Comparison of ENCODE assay signal across 8 cellular contexts in the genomic region with DNA sequence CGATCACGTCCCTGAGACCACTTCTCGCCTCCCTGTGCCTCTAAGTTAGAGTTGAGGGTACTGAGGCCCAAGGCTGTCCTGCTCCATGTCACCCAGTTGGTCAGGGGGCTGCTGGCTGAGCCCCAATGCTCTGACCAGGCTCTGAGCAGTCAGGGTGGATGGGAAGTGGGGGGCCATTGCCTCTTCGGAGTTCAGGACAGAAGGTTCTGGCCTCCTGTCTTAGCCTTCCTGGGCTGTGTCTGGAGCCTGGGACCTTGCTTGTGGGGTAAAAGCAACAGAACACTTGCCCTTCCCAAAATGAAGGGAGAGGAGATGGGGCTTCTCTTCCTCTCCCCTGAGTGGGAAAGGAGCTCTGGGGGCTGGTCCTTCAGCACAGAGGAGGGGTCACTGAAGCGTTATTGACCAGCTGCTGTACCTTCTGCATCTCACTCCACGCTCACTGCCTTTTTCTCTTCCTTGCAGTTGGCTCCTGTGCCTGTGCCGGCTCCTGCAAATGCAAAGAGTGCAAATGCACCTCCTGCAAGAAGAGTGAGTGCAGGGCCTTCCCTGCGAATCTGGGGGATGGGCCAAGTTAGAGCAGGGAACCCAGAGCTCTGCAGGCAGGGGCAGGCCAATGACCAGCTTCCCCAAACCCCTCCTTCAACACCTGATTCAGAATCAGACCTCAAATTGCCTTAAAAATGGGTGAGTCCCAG. TPM values are rescaled to one million over a fixed set of nuclear protein-coding genes. Genes with fewer than 3 reads are reported as not detected.
A peak's percentile ranks its signal among the peaks of the same experiment; 100 is the strongest.
DNase-seq lines count a peak whose midpoint lies in the region; ATAC-seq and TF ChIP-seq lines count a peak whose summit lies in the region.

No MANE protein-coding gene starts in this region.

- H3K4me3 ChIP-seq in SU-DHL-6 (ENCODE audit: insufficient read depth, low read length, poor library complexity, severe bottlenecking) (peak overlapping the region; percentile 51), fibroblast of lung (replicated peaks in 1 of 4; ENCODE audit: control extremely low read depth in 1 of 4, insufficient read depth in 1 of 4, low read depth in 3 of 4, low read length in 4 of 4) (peak overlapping the region; percentile 70 to 87 (median 72)), retinal pigment epithelial cell (ENCODE audit: low read length) (peak overlapping the region; percentile 70)

- H3K27ac ChIP-seq in SU-DHL-6 (ENCODE audit: low read depth, low read length) (no peak overlapping the region), fibroblast of lung (ENCODE audit: insufficient read depth, low read length) (peak overlapping the region; percentile 54)

- DNase-seq in stimulated activated CD4-positive, alpha-beta T cell treated with anti-CD3 and anti-CD28 coated beads, Interleukin-15, amount 100 ng/mL, for 24 hours, result peak; percentile 30
- no peak for DNase-seq in stimulated activated CD4-positive, alpha-beta T cell treated with anti-CD3 and anti-CD28 coated beads, Interleukin-2, amount 100 ng/mL, for 48 hours
- DNase-seq in fibroblast of lung (ENCODE audit: low read depth in 2 of 2) (no peak), retinal pigment epithelial cell (ENCODE audit: low read depth) (no peak), GDM1 (lab: John Stamatoyannopoulos, UW) (no peak), NCI-H2081 (lab: John Stamatoyannopoulos, UW) (no peak)

- no peaks in the 10 kb centered on the region for H3K9me3 ChIP-seq in SU-DHL-6 (ENCODE audit: insufficient read depth, low read length)
- H3K9me3 ChIP-seq in fibroblast of lung (ENCODE audit: control insufficient read depth, insufficient read depth, low read depth, low read length), result no peaks in the 10 kb centered on the region

- H3K4me2 ChIP-seq in SU-DHL-6 (ENCODE audit: low read depth, low read length, poor library complexity, severe bottlenecking) (peak overlapping the region; percentile 70), fibroblast of lung (ENCODE audit: extremely low read depth, insufficient read depth, low read length) (peak overlapping the region; percentile 95)

- H3K27me3 ChIP-seq in SU-DHL-6 (ENCODE audit: low read length) (no peaks in the 10 kb centered on the region), fibroblast of lung (ENCODE audit: control insufficient read depth, insufficient read depth, low read length) (no peaks in the 10 kb centered on the region)

- H3K79me2 ChIP-seq in SU-DHL-6 (ENCODE audit: insufficient read depth, low read length) (no peaks in the 10 kb centered on the region), fibroblast of lung (ENCODE audit: control insufficient read depth, insufficient read depth, low read length) (no peaks in the 10 kb centered on the region)

- H2AFZ ChIP-seq in SU-DHL-6 (ENCODE audit: low read depth, low read length, severe bottlenecking) (peak overlapping the region; percentile 78), fibroblast of lung (ENCODE audit: low read length) (peak overlapping the region; percentile 82)

- H4K20me1 ChIP-seq in SU-DHL-6 (ENCODE audit: low read depth, low read length) (no peaks in the 10 kb centered on the region), fibroblast of lung (ENCODE audit: control insufficient read depth, extremely low read depth, insufficient read depth, low read length) (no peaks in the 10 kb centered on the region)

- peaks cover 4% of the 10 kb centered on the region for H3K4me1 ChIP-seq in fibroblast of lung (ENCODE audit: control insufficient read depth, extremely low read depth, insufficient read depth, low read length)

- no peak for ATAC-seq in HG03342 (IDR thresholded peaks at IDR 0.05; ENCODE audit: unreplicated experiment)

- no peaks in the 10 kb centered on the region for H3F3A ChIP-seq in SU-DHL-6 (ENCODE audit: insufficient read depth)

- H3K9ac ChIP-seq in SU-DHL-6 (ENCODE audit: low read length) (peak overlapping the region; percentile 57), fibroblast of lung (ENCODE audit: insufficient read depth, low read length) (peak overlapping the region; percentile 35)

- no peaks in the 10 kb centered on the region for H3K9me2 ChIP-seq in SU-DHL-6 (replicated peaks; ENCODE audit: insufficient read depth, low read length)

- no peaks in the 10 kb centered on the region for H3K36me3 ChIP-seq in SU-DHL-6 (ENCODE audit: low read length)
- H3K36me3 ChIP-seq in fibroblast of lung (ENCODE audit: control insufficient read depth, insufficient read depth, low read length), result no peaks in the 10 kb centered on the region

- no peak for TF ChIP-seq CTCF in SU-DHL-6 (IDR thresholded peaks at IDR 0.05; ENCODE audit: insufficient read depth, low read length, poor library complexity, severe bottlenecking)
- TF ChIP-seq CTCF in fibroblast of lung (conservative IDR thresholded peaks at IDR 0.05 in 1 of 2, IDR thresholded peaks at IDR 0.05 in 1 of 2; ENCODE audit: low read depth in 1 of 2, low read length in 2 of 2), result no peak
- TF ChIP-seq CTCF in retinal pigment epithelial cell (conservative IDR thresholded peaks at IDR 0.05; ENCODE audit: low read depth, low read length), result no peak

RNA-seq across cellular contexts. Expression of gene MT1X, which starts 0.6 kb away (rescaled TPM):
- total RNA-seq in fibroblast of lung, result 86.8 and 137 TPM in 2 replicates
- 137 and 242 TPM in 2 replicates for polyA plus RNA-seq in fibroblast of lung
- polyA plus RNA-seq in fibroblast of lung (2012), result 103 and 139 TPM in 2 replicates
- polyA minus RNA-seq in fibroblast of lung (ENCODE audit: low replicate concordance), result 123 and 262 TPM in 2 replicates

RNA-seq across cellular contexts. Expression of gene MT1H, which starts 13.2 kb away (rescaled TPM):
- total RNA-seq in fibroblast of lung, result not detected in 2 replicates
- polyA plus RNA-seq in fibroblast of lung, result not detected in 2 replicates
- not detected in 2 replicates for polyA plus RNA-seq in fibroblast of lung (2012)
- polyA minus RNA-seq in fibroblast of lung (ENCODE audit: low replicate concordance), result not detected in 2 replicates

RNA-seq across cellular contexts. Expression of gene MT1G, which starts 15.0 kb away (rescaled TPM):
- 11.6 and 16.4 TPM in 2 replicates for total RNA-seq in fibroblast of lung
- 5.7 and 9.1 TPM in 2 replicates for polyA plus RNA-seq in fibroblast of lung
- polyA plus RNA-seq in fibroblast of lung (2012), result 10.1 and 12.3 TPM in 2 replicates
- polyA minus RNA-seq in fibroblast of lung (ENCODE audit: low replicate concordance), result 1.3 and 10.2 TPM in 2 replicates

RNA-seq across cellular contexts. Expression of gene MT1F, which starts 25.1 kb away (rescaled TPM):
- total RNA-seq in fibroblast of lung, result 0.26 and 2.1 TPM in 2 replicates
- 0.20 and 3.2 TPM in 2 replicates for polyA plus RNA-seq in fibroblast of lung
- 0.59 and 11.2 TPM in 2 replicates for polyA plus RNA-seq in fibroblast of lung (2012)
- polyA minus RNA-seq in fibroblast of lung (ENCODE audit: low replicate concordance), result 2.7 and 3.7 TPM in 2 replicates

RNA-seq across cellular contexts. Expression of gene MT1B, which starts 31.2 kb away (rescaled TPM):
- not detected in 2 replicates for total RNA-seq in fibroblast of lung
- not detected in 2 replicates for polyA plus RNA-seq in fibroblast of lung
- polyA plus RNA-seq in fibroblast of lung (2012), result not detected in 2 replicates
- not detected in 2 replicates for polyA minus RNA-seq in fibroblast of lung (ENCODE audit: low replicate concordance)
